1 cellular context compared by ENCODE assay signal in genomic region chr1:2513939-2514650, GRCh38.
TF ChIP-seq lines count a peak whose summit lies in the region.

No MANE protein-coding gene starts in this region.

TF ChIP-seq in K562, 482 proteins besides CTCF, POLR2A, EP300 and RAD21:
- no peak for TF ChIP-seq ZNF282 (CRISPR knock-in tag; IDR thresholded peaks at IDR 0.05)
- TF ChIP-seq CGGBP1 (CRISPR knock-in tag; IDR thresholded peaks at IDR 0.05), result no peak
- no peak for TF ChIP-seq DACH1 (IDR thresholded peaks at IDR 0.05; ENCODE audit: partially characterized antibody)
- TF ChIP-seq POLR2G (IDR thresholded peaks at IDR 0.05; ENCODE audit: low read depth, low read length), result peak; percentile 61
